In the genomic region with DNA sequence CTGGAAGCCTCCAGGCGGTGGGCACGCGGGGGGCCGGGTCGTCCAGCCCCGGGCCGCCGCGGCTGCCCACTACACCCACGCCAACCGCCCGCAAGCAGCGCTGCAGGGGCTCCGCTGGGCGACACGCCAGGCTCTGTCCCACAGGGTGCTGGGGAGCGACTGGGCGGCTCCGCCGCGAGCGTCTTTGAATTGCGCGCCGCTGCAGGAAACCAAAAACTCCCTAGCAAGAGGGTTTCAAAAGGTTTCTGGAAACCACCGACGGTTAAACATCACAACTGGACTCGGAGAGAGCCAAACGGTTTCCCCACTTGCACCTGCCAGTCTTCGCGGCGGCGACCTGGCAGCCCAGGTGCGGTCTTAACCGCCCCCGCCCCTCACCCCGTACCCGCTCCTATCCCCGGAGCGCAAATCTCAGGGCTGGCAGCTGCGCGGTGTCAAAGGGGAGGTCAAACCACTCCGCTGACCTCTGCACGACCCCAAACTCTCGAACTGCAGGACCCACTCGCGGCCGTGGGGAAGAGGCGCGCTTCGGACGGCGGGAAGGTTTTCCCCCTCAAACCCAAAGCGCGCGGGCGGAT, we compare ENCODE assay signal across 8 cellular contexts. TPM values are rescaled to one million over a fixed set of nuclear protein-coding genes. Genes with fewer than 3 reads are reported as not detected.
DNase-seq lines count a peak whose midpoint lies in the region; ATAC-seq and TF ChIP-seq lines count a peak whose summit lies in the region.

No MANE protein-coding gene starts in this region.

- peak overlapping the region; percentile 72 to 74 for H3K9ac ChIP-seq in mucosa of rectum (ENCODE audit: low read depth in 1 of 2, low read length in 2 of 2)

- H3K9me3 ChIP-seq in mucosa of rectum (ENCODE audit: control insufficient read depth in 2 of 2, low read length in 2 of 2) (no peaks in the 10 kb centered on the region), suprapubic skin (no peaks in the 10 kb centered on the region)

- H3K36me3 Mint-ChIP-seq in CD14-positive monocyte, result peaks cover 26 to 28% of the 10 kb centered on the region in 2 donors
- H3K36me3 Mint-ChIP-seq in dendritic cell treated with granulocyte-macrophage colony-stimulating factor and Interleukin-4, amounts not matched to agents 40 ng/mL and 50 ng/mL, for 4 days (ENCODE audit: low read depth), result peaks cover 38% of the 10 kb centered on the region

- H3K27me3 Mint-ChIP-seq in CD14-positive monocyte (ENCODE audit: low read depth in 3 of 3), result peaks cover 0 to 2% (median 0%) of the 10 kb centered on the region in 3 donors
- no peaks in the 10 kb centered on the region for H3K27me3 Mint-ChIP-seq in dendritic cell treated with granulocyte-macrophage colony-stimulating factor and Interleukin-4, amounts not matched to agents 40 ng/mL and 50 ng/mL, for 4 days

- TF ChIP-seq POLR2A in suprapubic skin (IDR thresholded peaks at IDR 0.05), result peak in 1 of 2 donors; percentile 6

- H3K4me1 Mint-ChIP-seq in CD14-positive monocyte, result peaks cover 58% of the 10 kb centered on the region
- peaks cover 52% of the 10 kb centered on the region for H3K4me1 Mint-ChIP-seq in dendritic cell treated with granulocyte-macrophage colony-stimulating factor and Interleukin-4, amounts not matched to agents 40 ng/mL and 50 ng/mL, for 4 days (ENCODE audit: low read depth)

- H3K4me3 ChIP-seq in mucosa of rectum (ENCODE audit: low read length in 2 of 2) (peak overlapping the region; percentile 65 to 73), suprapubic skin (peak overlapping the region; percentile 57)

- peaks cover 17 to 41% of the 10 kb centered on the region in 2 donors for H3K27me3 ChIP-seq in mucosa of rectum (ENCODE audit: control insufficient read depth in 2 of 2, insufficient read depth in 2 of 2, low read length in 2 of 2)
- H3K27me3 ChIP-seq in suprapubic skin, result peaks cover 93% of the 10 kb centered on the region

- peak overlapping the region; percentile 93 to 99 (median 97) for H3K27ac Mint-ChIP-seq in CD14-positive monocyte
- H3K27ac Mint-ChIP-seq in dendritic cell treated with granulocyte-macrophage colony-stimulating factor and Interleukin-4, amounts not matched to agents 40 ng/mL and 50 ng/mL, for 4 days, result peak overlapping the region; percentile 90

- intact Hi-C loops in CD14-positive monocyte (cut with micrococcal nuclease), result loop anchor here (2.0 to 10.0 kb wide), 12 partner anchors 20 to 372 kb away; partner anchors contain the start of genes DARS1 (in 1 of the 2) and UBXN4 (in 1 of the 2)
- intact Hi-C loops in dendritic cell treated with granulocyte-macrophage colony-stimulating factor and Interleukin-4, amounts not matched to agents 40 ng/mL and 50 ng/mL, for 4 days (cut with micrococcal nuclease), result loop anchor here (2.0 to 5.0 kb wide), 6 partner anchors 90 to 260 kb away; no protein-coding TSS in a partner anchor

- peak; percentile 60 for DNase-seq in CD14-positive monocyte (ENCODE audit: low spot score)
- DNase-seq in activated CD4-positive, CD25-positive, alpha-beta regulatory T cell (lab: John Stamatoyannopoulos, UW), result peak; percentile 29 to 40 (median 35)
- no peak for DNase-seq in suprapubic skin (ENCODE audit: low spot score in 2 of 2)
- DNase-seq in pons (ENCODE audit: low spot score), result no peak

- WGBS in suprapubic skin, result 0% methylated on average over 1 of the region's 57 CpGs

- ATAC-seq in GM19324 (IDR thresholded peaks at IDR 0.05; ENCODE audit: low FRiP score, unreplicated experiment) (peak; percentile 64), HG03354 (IDR thresholded peaks at IDR 0.05; ENCODE audit: poor library complexity, severe bottlenecking, unreplicated experiment) (peak; percentile 56)

- H3K4me1 ChIP-seq in mucosa of rectum (ENCODE audit: control insufficient read depth in 2 of 2, insufficient read depth in 2 of 2, low read length in 2 of 2) (peaks cover 6 to 12% of the 10 kb centered on the region in 2 donors), suprapubic skin (peaks cover 38% of the 10 kb centered on the region)

- H3K27ac ChIP-seq in mucosa of rectum (ENCODE audit: low read depth in 2 of 2, low read length in 2 of 2) (peak overlapping the region; percentile 74 to 83), suprapubic skin (peak overlapping the region; percentile 49)

- H3K9me3 Mint-ChIP-seq in CD14-positive monocyte, result peaks cover 0 to 2% (median 0%) of the 10 kb centered on the region in 7 donors
- H3K9me3 Mint-ChIP-seq in dendritic cell treated with granulocyte-macrophage colony-stimulating factor and Interleukin-4, amounts not matched to agents 40 ng/mL and 50 ng/mL, for 4 days, result no peaks in the 10 kb centered on the region

- H3K4me3 Mint-ChIP-seq in CD14-positive monocyte, result peak overlapping the region; percentile 98
- H3K4me3 Mint-ChIP-seq in dendritic cell treated with granulocyte-macrophage colony-stimulating factor and Interleukin-4, amounts not matched to agents 40 ng/mL and 50 ng/mL, for 4 days, result peak overlapping the region; percentile 95

- TF ChIP-seq CTCF in CD14-positive monocyte (IDR thresholded peaks at IDR 0.05) (no peak), suprapubic skin (IDR thresholded peaks at IDR 0.05) (no peak)

- TF ChIP-seq EP300 in suprapubic skin (IDR thresholded peaks at IDR 0.05), result no peak

- H3K36me3 ChIP-seq in mucosa of rectum (ENCODE audit: control insufficient read depth in 2 of 2, insufficient read depth in 2 of 2, low read length in 2 of 2) (peaks cover 4 to 7% of the 10 kb centered on the region in 2 donors), suprapubic skin (no peaks in the 10 kb centered on the region)

RNA-seq across cellular contexts. Expression of gene CXCR4, which starts 1.0 kb away (rescaled TPM):
- 100 to 1,000 TPM; 140 to 391 TPM for polyA plus RNA-seq in CD14-positive monocyte
- 1 to 10 TPM; 5.1 to 6.8 (median 5.6) TPM for total RNA-seq in suprapubic skin

Comparison
In these comparisons a context has a peak if more than half of its experiments do, and no peak if none do; other contexts are left out.
1. DNase-seq: peak in CD14-positive monocyte (single experiment) and activated CD4-positive, CD25-positive, alpha-beta regulatory T cell (4 of 4); none in suprapubic skin (0 of 2) and pons (single experiment).